ENCODE assay signal across 24 cellular contexts in the genomic region with DNA sequence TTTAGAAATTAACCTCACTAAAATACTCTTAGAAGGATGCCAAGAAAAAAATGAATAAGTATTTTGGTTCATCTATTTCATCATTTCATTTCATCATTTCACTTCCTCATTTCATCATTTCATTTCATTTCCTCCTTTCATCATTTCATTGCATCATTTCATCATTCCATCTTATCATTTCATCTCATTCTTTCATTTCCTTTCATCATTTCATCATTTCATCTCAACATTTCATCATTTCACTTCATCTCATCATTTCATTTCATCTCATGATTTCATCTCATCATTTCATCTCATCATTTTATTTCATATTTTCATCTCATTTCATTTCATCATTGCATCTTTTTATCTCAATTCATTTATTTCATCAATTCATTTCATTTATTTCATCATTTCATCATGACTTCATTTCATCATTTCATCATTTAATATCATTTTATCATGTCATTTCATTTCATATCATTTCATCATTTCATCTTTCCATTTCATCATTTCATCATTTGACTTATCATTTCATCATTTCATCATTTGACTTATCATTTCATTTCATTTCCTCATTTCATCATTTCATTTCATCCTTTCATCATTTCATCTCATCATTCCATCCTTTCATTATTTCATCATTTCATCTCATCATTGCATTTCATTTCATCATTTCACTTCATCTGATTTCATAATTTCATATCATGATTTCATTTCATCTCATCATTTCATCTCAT.
DNase-seq lines count a peak whose midpoint lies in the region; ATAC-seq, FAIRE-seq and TF ChIP-seq lines count a peak whose summit lies in the region.
"Had no signal": no experiment of that assay in that cellular context is flagged by ENCODE, and none has a peak within 500 bp of the region (broad histone marks: within the 10 kb centered on the region; RNA-seq: fewer than 3 reads in every experiment).

No MANE protein-coding gene starts in this region.

- no peaks in the 10 kb centered on the region for H3K36me3 Mint-ChIP-seq in WTC11
- H3K36me3 Mint-ChIP-seq: CD4-positive, CD25-positive, alpha-beta regulatory T cell had no signal

- H3K4me3 Mint-ChIP-seq in WTC11 = no peak overlapping the region
- H3K4me3 Mint-ChIP-seq: CD4-positive, CD25-positive, alpha-beta regulatory T cell; T-helper 17 cell had no signal

- no peak overlapping the region for H3K27ac ChIP-seq in HepG2 (ENCODE audit: extremely low read length, insufficient read depth, low read length)
- H3K27ac ChIP-seq in right lobe of liver = no peak overlapping the region
- no peak overlapping the region for H3K27ac ChIP-seq in mammary epithelial cell (ENCODE audit: insufficient read depth, low read depth, low read length)

- no peaks in the 10 kb centered on the region for H3K9me3 ChIP-seq in HepG2 (ENCODE audit: low read length)
- H3K9me3 ChIP-seq in right lobe of liver = no peaks in the 10 kb centered on the region
- peaks cover 2% of the 10 kb centered on the region for H3K9me3 ChIP-seq in mammary epithelial cell (replicated peaks; ENCODE audit: insufficient read depth, low read length)
- H3K9me3 ChIP-seq: SK-N-SH had no signal

- H3K4me1 Mint-ChIP-seq in WTC11 = no peaks in the 10 kb centered on the region
- H3K4me1 Mint-ChIP-seq: CD4-positive, CD25-positive, alpha-beta regulatory T cell; T-helper 17 cell had no signal

- no peak overlapping the region for H3K4me2 ChIP-seq in HepG2 (ENCODE audit: low read depth, low read length)
- H3K4me2 ChIP-seq in mammary epithelial cell (ENCODE audit: insufficient read depth, low read depth, low read length) = no peak overlapping the region
- H3K4me2 ChIP-seq: SK-N-SH had no signal

- H3K4me3 ChIP-seq in HepG2 (replicated peaks in 1 of 3; ENCODE audit: insufficient read depth in 1 of 3, low read depth in 2 of 3, low read length in 3 of 3) (no peak overlapping the region), right lobe of liver (no peak overlapping the region), mammary epithelial cell (replicated peaks in 1 of 3; ENCODE audit: insufficient read depth in 1 of 3, low read depth in 2 of 3, low read length in 3 of 3) (no peak overlapping the region)

- intact Hi-C loops in HepG2 (cut with micrococcal nuclease; ENCODE audit: unreplicated experiment) (no loop called here), right lobe of liver (cut with DNase I) (no loop called here), mammary epithelial cell (cut with micrococcal nuclease) (no loop called here)

- BruUV-seq in HepG2 (replicated peaks; lab: Mats Ljungman, UMichigan) = no TSS peak
- no TSS peak for BruUV-seq in mammary epithelial cell (replicated peaks; lab: Mats Ljungman, UMichigan)

- H3K27me3 ChIP-seq in HepG2 (ENCODE audit: control insufficient read depth in 1 of 2, insufficient read depth in 2 of 2, low read length in 2 of 2) (no peaks in the 10 kb centered on the region), right lobe of liver (no peaks in the 10 kb centered on the region), mammary epithelial cell (ENCODE audit: insufficient read depth, low read length) (no peaks in the 10 kb centered on the region)

- FAIRE-seq in HepG2 (lab: Jason Lieb, UNC) = no peak
- FAIRE-seq: D721Med, GM12891, GM19239, H1 had no signal

- TF ChIP-seq EP300 in HepG2 (IDR thresholded peaks at IDR 0.05; ENCODE audit: low read depth in 2 of 2, low read length in 2 of 2) (no peak), HepG2 (CRISPR knock-in tag; IDR thresholded peaks at IDR 0.05; ENCODE audit: borderline replicate concordance) (no peak)

- H4K20me1 ChIP-seq in HepG2 (ENCODE audit: insufficient read depth, low read length) (no peaks in the 10 kb centered on the region), mammary epithelial cell (ENCODE audit: insufficient read depth, low read length) (no peaks in the 10 kb centered on the region)

- in situ Hi-C loops in HepG2 (cut with HindIII; ENCODE audit: extremely low pct_ligation_motif_present, low pct_unique_long_range_greater_than_20kb) (no loop called here), mammary epithelial cell (cut with MboI; ENCODE audit: low sequenced_read_pairs in 2 of 2) (no loop called here), KBM-7 (cut with MboI; ENCODE audit: low pct_unique_long_range_greater_than_20kb, low sequenced_read_pairs) (no loop called here)

- CTCF ChIA-PET in HepG2 (lab: Yijun Ruan, JAX; ENCODE audit: low intra/inter-chr PET ratio, low total read pairs) (no interaction called here), WTC11 (lab: Charles Lee) (no interaction called here), mammary epithelial cell (lab: Charles Lee; ENCODE audit: low non-redundant PET) (no interaction called here)

- DNase-seq in HepG2 (ENCODE audit: low spot score) (no peak), right lobe of liver (no peak), NAMALWA (ENCODE audit: low spot score) (peak; percentile 72), WTC11 (ENCODE audit: low spot score) (no peak), mammary epithelial cell (no peak), KBM-7 (no peak)
- no peak for DNase-seq in stimulated activated naive CD4-positive, alpha-beta T cell (lab: John Stamatoyannopoulos, UW)
- DNase-seq: CD4-positive, CD25-positive, alpha-beta regulatory T cell; EL; GDM1; KG1; MM.1S; NCI-H1417; NCI-H1694; NCI-H2029 treated with DMSO at 0.1 percent for 48 hours; NCI-H526 treated with DMSO at 0.1 percent for 48 hours; SK-N-SH; T-helper 17 cell had no signal

- H3K9me3 Mint-ChIP-seq in WTC11 = no peaks in the 10 kb centered on the region

- no peaks in the 10 kb centered on the region for H3K4me1 ChIP-seq in HepG2 (ENCODE audit: insufficient read depth, low read length)
- peaks cover 0 to 6% (median 0%) of the 10 kb centered on the region in 4 donors for H3K4me1 ChIP-seq in right lobe of liver
- H3K4me1 ChIP-seq in mammary epithelial cell (ENCODE audit: insufficient read depth, low read length) = no peaks in the 10 kb centered on the region

- H3K9ac ChIP-seq in HepG2 (ENCODE audit: insufficient read depth, low read depth, low read length) = no peak overlapping the region
- H3K9ac ChIP-seq in mammary epithelial cell (ENCODE audit: insufficient read depth, low read length) = no peak overlapping the region
- H3K9ac ChIP-seq: SK-N-SH had no signal

- no peaks in the 10 kb centered on the region for H3K79me2 ChIP-seq in HepG2 (ENCODE audit: insufficient read depth, low read length)
- H3K79me2 ChIP-seq in mammary epithelial cell (ENCODE audit: insufficient read depth, low read length) = no peaks in the 10 kb centered on the region

- no peak for TF ChIP-seq POLR2A in HepG2 (IDR thresholded peaks at IDR 0.05; ENCODE audit: insufficient read depth in 1 of 2, low read depth in 2 of 2, low read length in 2 of 2)
- TF ChIP-seq POLR2A in right lobe of liver (IDR thresholded peaks at IDR 0.05) = no peak

- dilution Hi-C loops in mammary epithelial cell (cut with HindIII; ENCODE audit: low sequenced_read_pairs) = no loop called here

- POLR2A ChIA-PET in HepG2 (lab: Yijun Ruan, JAX) (no interaction called here), WTC11 (lab: Charles Lee) (no interaction called here)

- no peaks in the 10 kb centered on the region; the same call in none of the 2 replicates for H3K27me3 Mint-ChIP-seq in WTC11 (ENCODE audit: low read depth)
- H3K27me3 Mint-ChIP-seq: T-helper 17 cell had no signal

- TF ChIP-seq CTCF in HepG2 (CRISPR knock-in tag; IDR thresholded peaks at IDR 0.05) (no peak), right lobe of liver (IDR thresholded peaks at IDR 0.05) (no peak), WTC11 (IDR thresholded peaks at IDR 0.05) (no peak), mammary epithelial cell (conservative IDR thresholded peaks at IDR 0.05 in 1 of 2, IDR thresholded peaks at IDR 0.05 in 1 of 2; ENCODE audit: extremely low read depth in 1 of 2, insufficient read depth in 1 of 2, low read depth in 1 of 2, low read length in 2 of 2) (no peak)

- H3K36me3 ChIP-seq in HepG2 (replicated peaks in 1 of 2; ENCODE audit: control insufficient read depth in 1 of 2, insufficient read depth in 2 of 2, low read length in 2 of 2) (no peaks in the 10 kb centered on the region), right lobe of liver (no peaks in the 10 kb centered on the region), mammary epithelial cell (ENCODE audit: insufficient read depth, low read length) (no peaks in the 10 kb centered on the region)

- no peak overlapping the region for H3K27ac Mint-ChIP-seq in WTC11
- H3K27ac Mint-ChIP-seq: CD4-positive, CD25-positive, alpha-beta regulatory T cell; T-helper 17 cell had no signal

- no peak for ATAC-seq in HepG2
- no peak for ATAC-seq in right lobe of liver
- ATAC-seq in WTC11 = no peak
- no peak for ATAC-seq in GM18519 (IDR thresholded peaks at IDR 0.05; ENCODE audit: low FRiP score, unreplicated experiment)
- ATAC-seq: HCT116, T-helper 17 cell had no signal

- H2AFZ ChIP-seq in HepG2 (ENCODE audit: low read length) (no peak overlapping the region), mammary epithelial cell (ENCODE audit: low read depth, low read length) (no peak overlapping the region)

- TF ChIP-seq RAD21 in HepG2 (CRISPR knock-in tag; IDR thresholded peaks at IDR 0.05) = no peak

TF ChIP-seq in HepG2, 621 proteins besides CTCF, POLR2A, EP300 and RAD21 (continues in another document):
- TF ChIP-seq, protein P1, sequence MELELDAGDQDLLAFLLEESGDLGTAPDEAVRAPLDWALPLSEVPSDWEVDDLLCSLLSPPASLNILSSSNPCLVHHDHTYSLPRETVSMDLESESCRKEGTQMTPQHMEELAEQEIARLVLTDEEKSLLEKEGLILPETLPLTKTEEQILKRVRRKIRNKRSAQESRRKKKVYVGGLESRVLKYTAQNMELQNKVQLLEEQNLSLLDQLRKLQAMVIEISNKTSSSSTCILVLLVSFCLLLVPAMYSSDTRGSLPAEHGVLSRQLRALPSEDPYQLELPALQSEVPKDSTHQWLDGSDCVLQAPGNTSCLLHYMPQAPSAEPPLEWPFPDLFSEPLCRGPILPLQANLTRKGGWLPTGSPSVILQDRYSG (CRISPR knock-in tag; IDR thresholded peaks at IDR 0.05) = no peak
- no peak for TF ChIP-seq KLF12 (CRISPR knock-in tag; IDR thresholded peaks at IDR 0.05; ENCODE audit: borderline replicate concordance)
- TF ChIP-seq ZNF7 (CRISPR knock-in tag; IDR thresholded peaks at IDR 0.05) = no peak
- no peak for TF ChIP-seq NR2C2 (CRISPR knock-in tag; IDR thresholded peaks at IDR 0.05; ENCODE audit: borderline replicate concordance)

Comparison
In these comparisons a context has a peak if more than half of its experiments do, and no peak if none do; other contexts are left out.
1. Of the 50 proteins assayed by ChIP-seq in both HepG2 and WTC11: peak only in HepG2: none; only in WTC11: GABPB1; in both: none; in neither: 49.